Comparison of ENCODE assay signal across 19 cellular contexts in genomic region chr21:44024257-44024656, GRCh38. TPM values are rescaled to one million over a fixed set of nuclear protein-coding genes. Genes with fewer than 3 reads are reported as not detected.
DNase-seq lines count a peak whose midpoint lies in the region; ATAC-seq, FAIRE-seq and TF ChIP-seq lines count a peak whose summit lies in the region.
"Had no signal": no experiment of that assay in that cellular context is flagged by ENCODE, and none has a peak within 500 bp of the region (broad histone marks: within the 10 kb centered on the region; RNA-seq: fewer than 3 reads in every experiment).

No MANE protein-coding gene starts in this region.

- H3K79me2 ChIP-seq in K562 (ENCODE audit: control insufficient read depth, insufficient read depth, low read length) (peaks cover 98% of the 10 kb centered on the region), osteoblast (ENCODE audit: insufficient read depth, low read length) (peaks cover 95% of the 10 kb centered on the region)

- H3K27me3 Mint-ChIP-seq in activated CD8-positive, alpha-beta T cell treated with anti-CD3 and anti-CD28 coated beads for 36 hours, result no peaks in the 10 kb centered on the region
- no peaks in the 10 kb centered on the region for H3K27me3 Mint-ChIP-seq in activated CD8-positive, alpha-beta T cell treated with anti-CD3 and anti-CD28 coated beads, Interleukin-2, amount 10 ng/mL, durations not matched to agents 7 days and 5 days (ENCODE audit: low read depth)
- H3K27me3 Mint-ChIP-seq in CD4-positive, alpha-beta memory T cell, result no peaks in the 10 kb centered on the region
- H3K27me3 Mint-ChIP-seq: activated naive CD8-positive, alpha-beta T cell treated with anti-CD3 and anti-CD28 coated beads for 36 hours had no signal

- H3K27ac ChIP-seq in CD4-positive, alpha-beta memory T cell (ENCODE audit: low read depth, low read length), result no peak overlapping the region
- H3K27ac ChIP-seq in K562 (ENCODE audit: extremely low read depth, low read depth, low read length) (no peak overlapping the region), osteoblast (ENCODE audit: low read depth, low read length) (peak overlapping the region; percentile 72), prostate gland (no peak overlapping the region)

- no peak for TF ChIP-seq EP300 in K562 (IDR thresholded peaks at IDR 0.05; ENCODE audit: low read length)

- H3K36me3 ChIP-seq in CD4-positive, alpha-beta memory T cell (ENCODE audit: insufficient read depth, low read length), result no peaks in the 10 kb centered on the region
- H3K36me3 ChIP-seq in K562 (ENCODE audit: control insufficient read depth, insufficient read depth, low read length) (peaks cover 12% of the 10 kb centered on the region; the same call in 2 of the 3 replicates), osteoblast (ENCODE audit: insufficient read depth, low read length) (no peaks in the 10 kb centered on the region), prostate gland (no peaks in the 10 kb centered on the region)

- CTCF ChIA-PET in activated CD8-positive, alpha-beta T cell treated with anti-CD3 and anti-CD28 coated beads for 36 hours (lab: Charles Lee), result interaction anchor here (1.3 to 1.6 kb wide), 2 partner anchors 9 to 49 kb away, joined by 3 to 4 read pairs; no protein-coding TSS in a partner anchor
- CTCF ChIA-PET in activated CD8-positive, alpha-beta T cell treated with anti-CD3 and anti-CD28 coated beads, Interleukin-2, amount 10 ng/mL, durations not matched to agents 7 days and 5 days (lab: Charles Lee), result interaction anchor here (0.8 to 1.4 kb wide), 3 partner anchors 11 to 59 kb away, joined by 3 to 4 read pairs (median 3); no protein-coding TSS in a partner anchor
- CTCF ChIA-PET in CD4-positive, alpha-beta memory T cell (lab: Charles Lee; ENCODE audit: partially characterized antibody), result interaction anchor here (1.1 kb wide), 1 partner anchor 31 kb away, joined by 3 read pairs; no protein-coding TSS in a partner anchor
- CTCF ChIA-PET in K562 (lab: Yijun Ruan, JAX; ENCODE audit: low intra/inter-chr PET ratio), result no interaction called here

- no peaks in the 10 kb centered on the region for H3K9me1 ChIP-seq in K562 (ENCODE audit: control insufficient read depth, insufficient read depth, low read length)

- no peak for TF ChIP-seq POLR2A in K562 (conservative IDR thresholded peaks at IDR 0.05)
- TF ChIP-seq POLR2A in prostate gland (IDR thresholded peaks at IDR 0.05), result no peak
- no peak for TF ChIP-seq POLR2A in GM18505 (IDR thresholded peaks at IDR 0.05; ENCODE audit: borderline replicate concordance, extremely low read depth, insufficient read depth, insufficient read length)

- no peak for ATAC-seq in activated CD8-positive, alpha-beta T cell treated with anti-CD3 and anti-CD28 coated beads for 36 hours
- no peak for ATAC-seq in activated CD8-positive, alpha-beta T cell treated with anti-CD3 and anti-CD28 coated beads, Interleukin-2, amount 10 ng/mL, durations not matched to agents 7 days and 5 days
- ATAC-seq in K562 (no peak), GM18505 (IDR thresholded peaks at IDR 0.05; ENCODE audit: unreplicated experiment) (no peak)

- 71% methylated on average over 1 of the region's 1 CpG for WGBS in K562 (ENCODE audit: insufficient coverage, low coverage, missing lambda C conversion rate)
- WGBS in prostate gland, result 63% methylated on average over 1 of the region's 1 CpG

- in situ Hi-C loops in K562 (cut with MboI), result no loop called here

- H3K36me3 Mint-ChIP-seq in activated CD8-positive, alpha-beta T cell treated with anti-CD3 and anti-CD28 coated beads for 36 hours (ENCODE audit: low read depth), result peaks cover 25% of the 10 kb centered on the region
- H3K36me3 Mint-ChIP-seq in activated CD8-positive, alpha-beta T cell treated with anti-CD3 and anti-CD28 coated beads, Interleukin-2, amount 10 ng/mL, durations not matched to agents 7 days and 5 days (ENCODE audit: low read depth), result peaks cover 38% of the 10 kb centered on the region
- H3K36me3 Mint-ChIP-seq in CD4-positive, alpha-beta memory T cell, result peaks cover 13 to 19% of the 10 kb centered on the region in 2 donors

- H3K4me2 ChIP-seq in K562 (ENCODE audit: insufficient read depth, low read length) (no peak overlapping the region), osteoblast (ENCODE audit: insufficient read depth, low read length) (no peak overlapping the region)

- H3K9me3 Mint-ChIP-seq in activated CD8-positive, alpha-beta T cell treated with anti-CD3 and anti-CD28 coated beads for 36 hours, result no peaks in the 10 kb centered on the region
- no peaks in the 10 kb centered on the region for H3K9me3 Mint-ChIP-seq in activated CD8-positive, alpha-beta T cell treated with anti-CD3 and anti-CD28 coated beads, Interleukin-2, amount 10 ng/mL, durations not matched to agents 7 days and 5 days (ENCODE audit: insufficient read depth)
- no peaks in the 10 kb centered on the region for H3K9me3 Mint-ChIP-seq in CD4-positive, alpha-beta memory T cell
- H3K9me3 Mint-ChIP-seq: activated naive CD8-positive, alpha-beta T cell treated with anti-CD3 and anti-CD28 coated beads for 36 hours; HFFc6 had no signal

- peak overlapping the region in 1 of 2 experiments; percentile 30; a peak in 1 of 4 replicates for H3K9ac ChIP-seq in K562 (ENCODE audit: insufficient read depth in 1 of 2, low read depth in 2 of 2, low read length in 2 of 2)
- H3K9ac ChIP-seq: BLaER1 treated with 17β-estradiol and CSF1 and Interleukin-3, amounts not matched to agents 10 nM and 100 nM had no signal

- intact Hi-C loops in activated CD8-positive, alpha-beta T cell treated with anti-CD3 and anti-CD28 coated beads for 36 hours (cut with micrococcal nuclease), result no loop called here
- intact Hi-C loops in CD4-positive, alpha-beta memory T cell (cut with micrococcal nuclease), result no loop called here
- intact Hi-C loops in K562 (cut with micrococcal nuclease), result no loop called here
- intact Hi-C loops in prostate gland (cut with DNase I), result no loop called here

- H3K27ac Mint-ChIP-seq in activated CD8-positive, alpha-beta T cell treated with anti-CD3 and anti-CD28 coated beads for 36 hours, result peak overlapping the region; percentile 17
- no peak overlapping the region for H3K27ac Mint-ChIP-seq in activated CD8-positive, alpha-beta T cell treated with anti-CD3 and anti-CD28 coated beads, Interleukin-2, amount 10 ng/mL, durations not matched to agents 7 days and 5 days
- peak overlapping the region in 6 of 7 donors; percentile 4 to 76 (median 52) for H3K27ac Mint-ChIP-seq in CD4-positive, alpha-beta memory T cell

- H3K4me3 ChIP-seq in CD4-positive, alpha-beta memory T cell (ENCODE audit: low read length in 2 of 2), result no peak overlapping the region
- H3K4me3 ChIP-seq in K562, result no peak overlapping the region
- H3K4me3 ChIP-seq in osteoblast (ENCODE audit: insufficient read depth, low read length), result no peak overlapping the region
- no peak overlapping the region for H3K4me3 ChIP-seq in prostate gland
- H3K4me3 ChIP-seq: BLaER1 treated with 17β-estradiol and CSF1 and Interleukin-3, amounts not matched to agents 10 nM and 100 nM had no signal

- H3K9me3 ChIP-seq in CD4-positive, alpha-beta memory T cell (ENCODE audit: control insufficient read depth in 1 of 2, low read length in 2 of 2), result no peaks in the 10 kb centered on the region
- H3K9me3 ChIP-seq in K562 (replicated peaks; ENCODE audit: control insufficient read depth, insufficient read depth, low read depth, low read length), result no peaks in the 10 kb centered on the region
- no peaks in the 10 kb centered on the region for H3K9me3 ChIP-seq in osteoblast (ENCODE audit: low read depth, low read length)
- H3K9me3 ChIP-seq in prostate gland, result no peaks in the 10 kb centered on the region

- TF ChIP-seq CTCF in activated CD8-positive, alpha-beta T cell treated with anti-CD3 and anti-CD28 coated beads for 36 hours (IDR thresholded peaks at IDR 0.05), result no peak
- TF ChIP-seq CTCF in K562 (IDR thresholded peaks at IDR 0.05 in 2 of 3, conservative IDR thresholded peaks at IDR 0.05 in 1 of 3; ENCODE audit: insufficient read depth in 2 of 3, low read depth in 1 of 3, low read length in 3 of 3), result no peak
- TF ChIP-seq CTCF in osteoblast (IDR thresholded peaks at IDR 0.05; ENCODE audit: extremely low read depth, low read depth, low read length), result no peak
- TF ChIP-seq CTCF in prostate gland (IDR thresholded peaks at IDR 0.05), result no peak

- POLR2A ChIA-PET in activated CD8-positive, alpha-beta T cell treated with anti-CD3 and anti-CD28 coated beads for 36 hours (lab: Charles Lee), result interaction anchor here (0.6 to 1.4 kb wide), 4 partner anchors 8 to 44 kb away, joined by 3 to 4 read pairs (median 3); no protein-coding TSS in a partner anchor
- POLR2A ChIA-PET in activated CD8-positive, alpha-beta T cell treated with anti-CD3 and anti-CD28 coated beads, Interleukin-2, amount 10 ng/mL, durations not matched to agents 7 days and 5 days (lab: Charles Lee), result no interaction called here
- POLR2A ChIA-PET in CD4-positive, alpha-beta memory T cell (lab: Charles Lee; ENCODE audit: partially characterized antibody), result interaction anchor here (0.7 to 1.8 kb wide), 2 partner anchors 11 to 279 kb away, joined by 3 to 7 read pairs; partner anchors contain the start of gene TRAPPC10
- POLR2A ChIA-PET in K562 (lab: Yijun Ruan, JAX), result interaction anchor here (0.8 to 2.2 kb wide), 3 partner anchors 9 to 17 kb away, joined by 4 to 11 read pairs (median 7); partner anchors contain the start of gene TRAPPC10

- H3K4me1 Mint-ChIP-seq in activated CD8-positive, alpha-beta T cell treated with anti-CD3 and anti-CD28 coated beads for 36 hours (ENCODE audit: low read depth), result peaks cover 83% of the 10 kb centered on the region
- H3K4me1 Mint-ChIP-seq in activated CD8-positive, alpha-beta T cell treated with anti-CD3 and anti-CD28 coated beads, Interleukin-2, amount 10 ng/mL, durations not matched to agents 7 days and 5 days (ENCODE audit: low read depth), result peaks cover 63% of the 10 kb centered on the region
- peaks cover 48 to 96% (median 76%) of the 10 kb centered on the region in 4 donors for H3K4me1 Mint-ChIP-seq in CD4-positive, alpha-beta memory T cell

- TF ChIP-seq RAD21 in K562 (CRISPR knock-in tag; conservative IDR thresholded peaks at IDR 0.05 in 1 of 2, IDR thresholded peaks at IDR 0.05 in 1 of 2), result no peak

- H2AFZ ChIP-seq in K562 (ENCODE audit: low read depth, low read length) (no peak overlapping the region), osteoblast (ENCODE audit: low read length) (no peak overlapping the region)

- no peaks in the 10 kb centered on the region for H3K27me3 ChIP-seq in CD4-positive, alpha-beta memory T cell (ENCODE audit: insufficient read depth, low read length)
- H3K27me3 ChIP-seq in K562 (ENCODE audit: control insufficient read depth in 2 of 2, insufficient read depth in 2 of 2, low read length in 2 of 2), result no peaks in the 10 kb centered on the region; a peak in 1 of 5 replicates
- H3K27me3 ChIP-seq in osteoblast (ENCODE audit: insufficient read depth, low read length), result no peaks in the 10 kb centered on the region
- no peaks in the 10 kb centered on the region for H3K27me3 ChIP-seq in prostate gland (replicated peaks; ENCODE audit: insufficient read depth)
- H3K27me3 ChIP-seq: BLaER1 treated with 17β-estradiol and CSF1 and Interleukin-3, amounts not matched to agents 10 nM and 100 nM had no signal

- no TSS peak for BruUV-seq in K562 (replicated peaks; lab: Mats Ljungman, UMichigan)

- H4K20me1 ChIP-seq in K562 (replicated peaks; ENCODE audit: control insufficient read depth, insufficient read depth, low read length) (peaks cover 3% of the 10 kb centered on the region; the same call in 1 of the 2 replicates), osteoblast (ENCODE audit: insufficient read depth, low read length) (peaks cover 48% of the 10 kb centered on the region)

- H3K4me3 Mint-ChIP-seq in activated CD8-positive, alpha-beta T cell treated with anti-CD3 and anti-CD28 coated beads for 36 hours, result no peak overlapping the region
- H3K4me3 Mint-ChIP-seq in activated CD8-positive, alpha-beta T cell treated with anti-CD3 and anti-CD28 coated beads, Interleukin-2, amount 10 ng/mL, durations not matched to agents 7 days and 5 days, result no peak overlapping the region
- H3K4me3 Mint-ChIP-seq in CD4-positive, alpha-beta memory T cell, result peak overlapping the region in 2 of 8 donors; percentile 4 to 26
- H3K4me3 Mint-ChIP-seq: activated naive CD8-positive, alpha-beta T cell treated with anti-CD3 and anti-CD28 coated beads for 36 hours had no signal

- peak; percentile 22 for DNase-seq in activated CD8-positive, alpha-beta T cell treated with anti-CD3 and anti-CD28 coated beads for 36 hours
- DNase-seq in activated CD8-positive, alpha-beta T cell treated with anti-CD3 and anti-CD28 coated beads, Interleukin-2, amount 10 ng/mL, durations not matched to agents 7 days and 5 days, result no peak
- DNase-seq in CD4-positive, alpha-beta memory T cell, result no peak
- DNase-seq in K562 (ENCODE audit: extremely low read depth in 1 of 4, low spot score in 3 of 4), result no peak
- DNase-seq in osteoblast (ENCODE audit: insufficient read length, low spot score, missing footprints), result peak; percentile 22
- no peak for DNase-seq in prostate gland (ENCODE audit: low spot score)
- DNase-seq in SKM-1 (lab: John Stamatoyannopoulos, UW; ENCODE audit: unreplicated experiment), result no peak
- DNase-seq: activated CD4-positive, CD25-positive, alpha-beta regulatory T cell; activated naive CD8-positive, alpha-beta T cell treated with anti-CD3 and anti-CD28 coated beads for 36 hours; HFFc6; NCI-H2107; NCI-H510A treated with DMSO at 0.1 percent for 48 hours; stimulated activated CD8-positive, alpha-beta memory T cell treated with anti-CD3 and anti-CD28 coated beads, Interleukin-4, amount 100 ng/mL, for 48 hours; T-helper 9 cell had no signal

- peaks cover 93% of the 10 kb centered on the region for H3K4me1 ChIP-seq in CD4-positive, alpha-beta memory T cell (ENCODE audit: insufficient read depth, low read length)
- H3K4me1 ChIP-seq in K562 (replicated peaks in 1 of 2; ENCODE audit: control insufficient read depth in 2 of 2, insufficient read depth in 2 of 2, low read length in 2 of 2) (peaks cover 61 to 71% of the 10 kb centered on the region in 2 experiments), osteoblast (ENCODE audit: insufficient read depth, low read length) (peaks cover 16% of the 10 kb centered on the region), prostate gland (replicated peaks) (no peaks in the 10 kb centered on the region)

- no peak for FAIRE-seq in K562 (lab: Jason Lieb, UNC)
- FAIRE-seq: colon, endometrium, G401.6 had no signal

RNA-seq across cellular contexts. Expression of gene TRAPPC10, which starts 12.1 kb away (rescaled TPM):
- total RNA-seq in activated CD8-positive, alpha-beta T cell treated with anti-CD3 and anti-CD28 coated beads for 36 hours, result 10 to 100 TPM; 44.1 to 45.4 TPM
- 10 to 100 TPM; 72.2 to 82.7 TPM for total RNA-seq in activated CD8-positive, alpha-beta T cell treated with anti-CD3 and anti-CD28 coated beads, Interleukin-2, amount 10 ng/mL, durations not matched to agents 7 days and 5 days
- total RNA-seq in CD4-positive, alpha-beta memory T cell, result 10 to 100 TPM; 94.2 to 95.5 TPM
- 10 to 100 TPM; 17.7 to 40.2 TPM for polyA plus RNA-seq in CD4-positive, alpha-beta memory T cell
- total RNA-seq in K562 (2011; cell fraction: chromatin; rRNA removed; ENCODE audit: low replicate concordance), result 206 and 248 TPM in 2 replicates
- 84.7 and 101 TPM in 2 replicates for total RNA-seq in K562 (2011; cell fraction: nucleolus; rRNA removed)
- 136 and 156 TPM in 2 replicates for total RNA-seq in K562 (2011; cell fraction: nucleoplasm; rRNA removed)
- 18.6 and 26.0 TPM in 2 replicates for total RNA-seq in K562 (2014; rRNA removed)
- 31.0 and 32.8 TPM in 2 replicates for total RNA-seq in K562 (2014; rRNA removed; fragmentation: Illumina TruSeq; extraction: Trizol)
- 27.3 and 30.0 TPM in 2 replicates for total RNA-seq in K562 (2015; rRNA removed; fragmentation: Illumina TruSeq; extraction: Trizol)
- total RNA-seq in K562 (2021), result 33.8 and 40.5 TPM in 2 replicates
- polyA plus RNA-seq in K562 (2011; rRNA removed), result 24.3 and 25.4 TPM in 2 replicates
- 15.0 and 18.0 TPM in 2 replicates for polyA plus RNA-seq in K562 (2011; cell fraction: cytosol; rRNA removed)
- polyA plus RNA-seq in K562 (2011; cell fraction: nucleus; rRNA removed), result 90.3 and 102 TPM in 2 replicates
- 22.2 and 26.6 TPM in 2 replicates for polyA plus RNA-seq in K562 (2012)
- polyA plus RNA-seq in K562 (2014; fragmentation: Illumina TruSeq; extraction: Trizol), result 27.5 and 28.9 TPM in 2 replicates
- 1 to 10 TPM; 1.1 to 1.3 TPM for polyA plus RNA-seq in K562 (2014; fragmentation: Nextera tagmentation; extraction: Ambion mirVana)
- 20.4 and 21.5 TPM in 2 replicates for polyA plus RNA-seq in K562 (2014; rRNA removed)
- 31.9 and 33.4 TPM in 2 replicates for polyA minus RNA-seq in K562 (2011; rRNA and poly(A)+ RNA removed)
- polyA minus RNA-seq in K562 (2011; cell fraction: cytosol; rRNA and poly(A)+ RNA removed), result 13.8 and 16.4 TPM in 2 replicates
- 27.6 and 38.5 TPM in 2 replicates for polyA minus RNA-seq in K562 (2011; cell fraction: nucleus; rRNA and poly(A)+ RNA removed)
- total RNA-seq in osteoblast, result 33.0 and 36.2 TPM in 2 replicates
- 10 to 100 TPM; 14.4 to 38.9 TPM for total RNA-seq in prostate gland

Comparison
In these comparisons a context has a peak if more than half of its experiments do, and no peak if none do; other contexts are left out.
1. DNase-seq: peak in activated CD8-positive, alpha-beta T cell treated with anti-CD3 and anti-CD28 coated beads for 36 hours (single experiment) and osteoblast (single experiment); none in activated CD8-positive, alpha-beta T cell treated with anti-CD3 and anti-CD28 coated beads, Interleukin-2, amount 10 ng/mL, durations not matched to agents 7 days and 5 days (single experiment), CD4-positive, alpha-beta memory T cell (0 of 5), K562 (0 of 4), prostate gland (single experiment) and SKM-1 (single experiment).